In genomic region chr12:131636940-131637750, GRCh38 we compare ENCODE assay signal across 29 cellular contexts.
"Had no signal": no experiment of that assay in that cellular context is flagged by ENCODE, and none has a peak within 500 bp of the region (broad histone marks: within the 10 kb centered on the region; RNA-seq: fewer than 3 reads in every experiment).

No MANE protein-coding gene starts in this region.

- H3K4me3 ChIP-seq: cardiac muscle cell, colonic mucosa, MG63, SJSA1 had no signal

- H3K36me3 ChIP-seq: brain microvascular endothelial cell, cardiac muscle cell, colonic mucosa, MG63, SJSA1 had no signal

- H3K27ac ChIP-seq: brain microvascular endothelial cell, cardiac muscle cell, colonic mucosa, RWPE1, SJSA1 had no signal

- H3K9me3 Mint-ChIP-seq: activated B cell treated with CpG ODN at 0.5 μM for 24 hours; activated CD4-positive, alpha-beta memory T cell treated with anti-CD3 and anti-CD28 coated beads for 36 hours; activated CD4-positive, alpha-beta T cell treated with anti-CD3 and anti-CD28 coated beads, Interleukin-2, amount 10 ng/mL, durations not matched to agents 7 days and 5 days; activated naive CD4-positive, alpha-beta T cell treated with anti-CD3 and anti-CD28 coated beads, Interleukin-2, amount 50 U/mL, for 24 hours; activated T-cell treated with anti-CD3 and anti-CD28 coated beads, Interleukin-2, amount 50 U/mL, for 72 hours; activated T-helper 2 cell treated with anti-CD3 and anti-CD28 coated beads, Interferon-gamma antibody, Interleukin-2, Interleukin-4, amounts not matched to agents 10 μg/mL and 5 μg/mL and 100 μg/mL, durations not matched to agents 14 hours and 24 hours and 36 hours had no signal

- H3K27ac Mint-ChIP-seq: activated B cell treated with CpG ODN at 0.5 μM for 24 hours; activated CD4-positive, alpha-beta memory T cell treated with anti-CD3 and anti-CD28 coated beads for 36 hours; activated CD4-positive, alpha-beta T cell treated with anti-CD3 and anti-CD28 coated beads, Interleukin-2, amount 10 ng/mL, durations not matched to agents 7 days and 5 days; activated T-cell treated with anti-CD3 and anti-CD28 coated beads, Interleukin-2, amount 50 U/mL, for 72 hours; activated T-helper 2 cell treated with anti-CD3 and anti-CD28 coated beads, Interferon-gamma antibody, Interleukin-2, Interleukin-4, amounts not matched to agents 10 μg/mL and 5 μg/mL and 100 μg/mL, durations not matched to agents 14 hours and 24 hours and 36 hours had no signal

- ATAC-seq: activated T-cell treated with anti-CD3 and anti-CD28 coated beads, Interleukin-2, amount 50 U/mL, for 72 hours; Panc1; SK-N-SH treated with all-trans-retinoic acid at 6 μM for 48 hours had no signal

- H3K9me3 ChIP-seq: colonic mucosa, MG63, SJSA1 had no signal

- DNase-seq: activated B cell treated with CpG ODN at 0.5 μM for 24 hours; activated CD4-positive, alpha-beta memory T cell treated with anti-CD3 and anti-CD28 coated beads for 36 hours; activated CD4-positive, alpha-beta T cell treated with anti-CD3 and anti-CD28 coated beads for 1 hour; activated CD4-positive, alpha-beta T cell treated with anti-CD3 and anti-CD28 coated beads, Interleukin-2, amount 10 ng/mL, durations not matched to agents 7 days and 5 days; activated CD8-positive, alpha-beta memory T cell treated with anti-CD3 and anti-CD28 coated beads for 24 hours; activated gamma-delta T cell treated with Interleukin-2 at 50 U/mL for 16 hours; activated T-cell treated with anti-CD3 and anti-CD28 coated beads, Interleukin-2, amount 50 U/mL, for 72 hours; brain microvascular endothelial cell; cerebellar nuclear complex; colonic mucosa; MG63; NCI-H1105; NCI-H1436; NCI-H1694 treated with DMSO at 0.1 percent for 48 hours; NCI-H2029 treated with DMSO at 0.1 percent for 48 hours; NCI-H345; NCI-H510A treated with DMSO at 0.1 percent for 48 hours; NCI-H69; NK-92 treated with Interleukin-12 subunit alpha and Interleukin-12 subunit beta, amount 100 ng/mL, for 24 hours; OCI-M1; SHP77; SW 1271 had no signal

- H3K36me3 Mint-ChIP-seq: activated CD4-positive, alpha-beta memory T cell treated with anti-CD3 and anti-CD28 coated beads for 36 hours; activated naive CD4-positive, alpha-beta T cell treated with anti-CD3 and anti-CD28 coated beads, Interleukin-2, amount 50 U/mL, for 24 hours had no signal

- H3K27me3 Mint-ChIP-seq: activated naive CD4-positive, alpha-beta T cell treated with anti-CD3 and anti-CD28 coated beads, Interleukin-2, amount 50 U/mL, for 24 hours had no signal

- H3K4me1 ChIP-seq: colonic mucosa, SJSA1 had no signal

- H3K4me1 Mint-ChIP-seq: activated B cell treated with CpG ODN at 0.5 μM for 24 hours; activated CD4-positive, alpha-beta T cell treated with anti-CD3 and anti-CD28 coated beads, Interleukin-2, amount 10 ng/mL, durations not matched to agents 7 days and 5 days; activated naive CD4-positive, alpha-beta T cell treated with anti-CD3 and anti-CD28 coated beads, Interleukin-2, amount 50 U/mL, for 24 hours had no signal

- H3K4me3 Mint-ChIP-seq: activated B cell treated with CpG ODN at 0.5 μM for 24 hours; activated CD4-positive, alpha-beta memory T cell treated with anti-CD3 and anti-CD28 coated beads for 36 hours; activated CD4-positive, alpha-beta T cell treated with anti-CD3 and anti-CD28 coated beads, Interleukin-2, amount 10 ng/mL, durations not matched to agents 7 days and 5 days; activated naive CD4-positive, alpha-beta T cell treated with anti-CD3 and anti-CD28 coated beads, Interleukin-2, amount 50 U/mL, for 24 hours; activated T-cell treated with anti-CD3 and anti-CD28 coated beads, Interleukin-2, amount 50 U/mL, for 72 hours had no signal

- H3K27me3 ChIP-seq: brain microvascular endothelial cell, cardiac muscle cell, colonic mucosa, SJSA1 had no signal
